ENCODE assay signal across 8 cellular contexts in the genomic region with DNA sequence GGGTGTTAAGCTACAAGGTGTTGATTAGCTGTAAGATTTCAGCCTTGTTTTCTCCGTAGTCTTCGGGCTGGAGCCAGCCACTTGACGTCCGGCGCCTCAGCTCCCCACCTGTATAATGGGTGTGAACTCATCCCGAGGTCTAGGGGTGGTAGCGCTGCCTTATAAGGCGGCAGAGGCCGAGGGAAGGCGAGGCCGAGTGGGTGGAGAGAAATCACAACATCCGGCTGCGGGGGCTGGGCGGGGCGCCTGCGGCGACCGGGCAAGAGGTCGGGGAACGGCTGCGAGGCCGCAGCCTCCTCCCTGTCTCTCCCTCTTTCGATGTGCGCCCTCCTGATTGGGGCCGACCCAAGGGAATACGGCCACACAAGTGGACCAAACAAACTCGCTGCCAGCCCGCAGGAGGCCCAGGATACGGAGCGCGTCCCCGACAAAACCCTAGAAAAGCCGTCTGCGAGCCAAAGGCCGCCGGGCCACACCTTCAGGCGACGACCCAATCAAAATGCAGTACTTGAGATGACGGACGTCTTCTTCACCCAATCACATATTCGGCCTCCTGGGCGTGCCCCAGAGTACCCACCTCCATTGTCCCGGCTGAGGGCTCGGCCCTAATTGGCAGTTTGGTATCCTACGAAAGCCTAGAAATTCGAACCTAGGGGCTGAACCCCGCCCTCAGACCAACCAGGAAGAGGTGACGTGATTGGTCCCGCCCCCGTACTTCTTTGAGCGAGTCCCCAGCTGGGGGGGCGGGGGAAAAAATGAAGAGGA. TPM values are rescaled to one million over a fixed set of nuclear protein-coding genes. Genes with fewer than 3 reads are reported as not detected.
DNase-seq lines count a peak whose midpoint lies in the region; ATAC-seq and TF ChIP-seq lines count a peak whose summit lies in the region.

No MANE protein-coding gene starts in this region.

- H3K36me3 ChIP-seq in upper lobe of left lung, result peaks cover 0 to 8% (median 6%) of the 10 kb centered on the region in 4 donors

- ATAC-seq in GM18498 (IDR thresholded peaks at IDR 0.05; ENCODE audit: unreplicated experiment), result peak; percentile 78
- ATAC-seq in HG02885 (IDR thresholded peaks at IDR 0.05; ENCODE audit: poor library complexity, unreplicated experiment), result peak; percentile 80
- ATAC-seq in left cardiac atrium, result peak; percentile 97
- ATAC-seq in upper lobe of left lung (ENCODE audit: low FRiP score in 2 of 2), result peak; percentile 96 to 99

- DNase-seq in NCI-H1694 (lab: John Stamatoyannopoulos, UW), result peak; percentile 99
- DNase-seq in amygdala (lab: John Stamatoyannopoulos, UW), result peak; percentile 92 to 100 (median 99)
- peak; percentile 100 for DNase-seq in left cardiac atrium
- peak; percentile 99 to 100 (median 100) for DNase-seq in posterior cingulate gyrus
- DNase-seq in upper lobe of left lung, result peak; percentile 98 to 100

- TF ChIP-seq EP300 in upper lobe of left lung (IDR thresholded peaks at IDR 0.05), result no peak

- peak overlapping the region; percentile 36 to 89 (median 60) for H3K4me3 ChIP-seq in upper lobe of left lung

- H3K4me1 ChIP-seq in upper lobe of left lung, result peaks cover 43 to 50% (median 47%) of the 10 kb centered on the region in 4 donors

- intact Hi-C loops in left cardiac atrium (cut with DNase I) (no loop called here), posterior cingulate gyrus (cut with DNase I) (loop anchor here (2.0 kb wide), 2 partner anchors 21 to 29 kb away; no protein-coding TSS in a partner anchor)

- peak in 2 of 6 experiments; percentile 9 to 20 for TF ChIP-seq CTCF in upper lobe of left lung (IDR thresholded peaks at IDR 0.05)

- H3K27me3 ChIP-seq in upper lobe of left lung, result no peaks in the 10 kb centered on the region

- WGBS in upper lobe of left lung, 2 donors, result 0% methylated on average over 20 to 52 of the region's 52 CpGs

- peak overlapping the region; percentile 88 for H3K4me3 Mint-ChIP-seq in T-helper 1 cell treated with Interleukin-12 subunit alpha and Interleukin-12 subunit beta and Interleukin-4 antibody, amounts not matched to agents 30 μg/mL and 1 μg/mL, for 36 hours

- no peaks in the 10 kb centered on the region for H3K9me3 Mint-ChIP-seq in T-helper 1 cell treated with Interleukin-12 subunit alpha and Interleukin-12 subunit beta and Interleukin-4 antibody, amounts not matched to agents 30 μg/mL and 1 μg/mL, for 36 hours

- H3K36me3 Mint-ChIP-seq in T-helper 1 cell treated with Interleukin-12 subunit alpha and Interleukin-12 subunit beta and Interleukin-4 antibody, amounts not matched to agents 30 μg/mL and 1 μg/mL, for 36 hours (ENCODE audit: low read depth), result peaks cover 21% of the 10 kb centered on the region

- H3K27ac ChIP-seq in upper lobe of left lung, result peak overlapping the region; percentile 91 to 94 (median 92)

- no peaks in the 10 kb centered on the region for H3K27me3 Mint-ChIP-seq in T-helper 1 cell treated with Interleukin-12 subunit alpha and Interleukin-12 subunit beta and Interleukin-4 antibody, amounts not matched to agents 30 μg/mL and 1 μg/mL, for 36 hours (ENCODE audit: low read depth)

- no peaks in the 10 kb centered on the region for H3K9me3 ChIP-seq in upper lobe of left lung

- peak overlapping the region; percentile 90 for H3K27ac Mint-ChIP-seq in T-helper 1 cell treated with Interleukin-12 subunit alpha and Interleukin-12 subunit beta and Interleukin-4 antibody, amounts not matched to agents 30 μg/mL and 1 μg/mL, for 36 hours

- peak in 3 of 4 donors; percentile 56 to 95 (median 58) for TF ChIP-seq POLR2A in upper lobe of left lung (IDR thresholded peaks at IDR 0.05)

- peaks cover 37% of the 10 kb centered on the region for H3K4me1 Mint-ChIP-seq in T-helper 1 cell treated with Interleukin-12 subunit alpha and Interleukin-12 subunit beta and Interleukin-4 antibody, amounts not matched to agents 30 μg/mL and 1 μg/mL, for 36 hours (ENCODE audit: low read depth)

RNA-seq across cellular contexts. Expression of a gene that starts 0.5 kb away (rescaled TPM):
- total RNA-seq in left cardiac atrium, result 10 to 100 TPM; 14.6 to 20.1 TPM
- 10 to 100 TPM; 26.8 to 85.9 (median 56.6) TPM for total RNA-seq in upper lobe of left lung

RNA-seq across cellular contexts. Expression of a gene that starts 16.6 kb away (rescaled TPM):
- total RNA-seq in left cardiac atrium, result under 1 TPM; 0.27 to 0.39 TPM
- total RNA-seq in upper lobe of left lung, result 1 to 10 TPM in 4 of 6 donors, under 1 TPM in 1, not detected in 1; 0.91 to 7.8 (median 2.1) TPM

RNA-seq across cellular contexts. Expression of a gene that starts 20.6 kb away (rescaled TPM):
- total RNA-seq in left cardiac atrium (1 to 10 TPM in 1 of 2 donors, under 1 TPM in 1; 0.59 to 1.6 TPM), upper lobe of left lung (1 to 10 TPM; 1.6 to 9.2 (median 3.4) TPM)

RNA-seq across cellular contexts. Expression of a gene that starts 25.5 kb away (rescaled TPM):
- not detected for total RNA-seq in left cardiac atrium
- total RNA-seq in upper lobe of left lung, result not detected

RNA-seq across cellular contexts. Expression of a gene that starts 41.7 kb away (rescaled TPM):
- total RNA-seq in left cardiac atrium (not detected), upper lobe of left lung (not detected)

Comparison
In these comparisons a context has a peak if more than half of its experiments do, and no peak if none do; other contexts are left out.
1. Peak in every context shown above with its lines: DNase-seq, ATAC-seq, H3K4me3 ChIP-seq and H3K27ac ChIP-seq.